ENCODE assay signal across 21 cellular contexts in genomic region chr3:106212658-106213222, GRCh38.
A peak's percentile ranks its signal among the peaks of the same experiment; 100 is the strongest.
DNase-seq lines count a peak whose midpoint lies in the region; ATAC-seq lines count a peak whose summit lies in the region.
"Had no signal": no experiment of that assay in that cellular context is flagged by ENCODE, and none has a peak within 500 bp of the region (broad histone marks: within the 10 kb centered on the region; RNA-seq: fewer than 3 reads in every experiment).

No MANE protein-coding gene starts in this region.

- H3K9me3 ChIP-seq in Karpas-422 (ENCODE audit: low read length) = no peaks in the 10 kb centered on the region
- H3K9me3 ChIP-seq: A549, heart right ventricle, neutrophil had no signal

- no peak overlapping the region for H3K9ac ChIP-seq in Karpas-422 (ENCODE audit: low read length)

- DNase-seq in activated CD4-positive, alpha-beta memory T cell treated with anti-CD3 and anti-CD28 coated beads for 36 hours = no peak
- no peak for DNase-seq in activated CD4-positive, alpha-beta memory T cell treated with anti-CD3 and anti-CD28 coated beads, Interleukin-2, amount 10 ng/mL, durations not matched to agents 7 days and 5 days
- peak; percentile 14 for DNase-seq in LoVo (ENCODE audit: low spot score)
- DNase-seq in fibroblast of peridontal ligament (ENCODE audit: extremely low read depth) = peak; percentile 51
- no peak for DNase-seq in stimulated activated effector memory CD8-positive, alpha-beta T cell treated with anti-CD3 and anti-CD28 coated beads, Interleukin-12 subunit alpha, Interleukin-12 subunit beta, amount 100 ng/mL, for 72 hours (ENCODE audit: low spot score in 2 of 2)
- no peak for DNase-seq in Karpas-422
- no peak for DNase-seq in NCI-H1092 (lab: John Stamatoyannopoulos, UW)
- DNase-seq: activated CD4-positive, alpha-beta T cell treated with anti-CD3 and anti-CD28 coated beads, Interleukin-2, amount 10 ng/mL, durations not matched to agents 7 days and 5 days; C1 segment of cervical spinal cord; heart right ventricle; NCI-H1417 treated with DMSO at 0.1 percent for 48 hours; NCI-H748 treated with DMSO at 0.1 percent for 48 hours; OCI-M1; SHP77; stimulated activated CD4-positive, alpha-beta T cell treated with anti-CD3 and anti-CD28 coated beads, Interleukin-4, amount 100 ng/mL, for 4 hours; substantia nigra had no signal

- no peak overlapping the region for H3K4me2 ChIP-seq in Karpas-422 (ENCODE audit: low read depth, low read length, poor library complexity, severe bottlenecking)
- H3K4me2 ChIP-seq: A549 had no signal

- peak; percentile 38 for ATAC-seq in stimulated activated effector memory CD8-positive, alpha-beta T cell treated with anti-CD3 and anti-CD28 coated beads, Interleukin-12 subunit alpha, Interleukin-12 subunit beta, amount 100 ng/mL, for 72 hours
- ATAC-seq in stimulated activated memory B cell treated with anti-CD40 and anti-IgM and Interleukin-4, amounts not matched to agents 10 μg/mL and 1 μg/mL and 100 μg/mL, for 72 hours = no peak
- ATAC-seq: A549, heart right ventricle had no signal

- H3K9me2 ChIP-seq in Karpas-422 (replicated peaks; ENCODE audit: insufficient read depth, low read length) = no peaks in the 10 kb centered on the region

- H3K36me3 Mint-ChIP-seq in activated CD4-positive, alpha-beta memory T cell treated with anti-CD3 and anti-CD28 coated beads for 36 hours = no peaks in the 10 kb centered on the region
- H3K36me3 Mint-ChIP-seq in activated CD4-positive, alpha-beta memory T cell treated with anti-CD3 and anti-CD28 coated beads, Interleukin-2, amount 10 ng/mL, durations not matched to agents 7 days and 5 days (ENCODE audit: low read depth) = peaks cover 19% of the 10 kb centered on the region
- H3K36me3 Mint-ChIP-seq in stimulated activated effector memory CD8-positive, alpha-beta T cell treated with anti-CD3 and anti-CD28 coated beads, Interleukin-12 subunit alpha, Interleukin-12 subunit beta, amount 100 ng/mL, for 72 hours = no peaks in the 10 kb centered on the region
- no peaks in the 10 kb centered on the region for H3K36me3 Mint-ChIP-seq in stimulated activated memory B cell treated with anti-CD40 and anti-IgM and Interleukin-4, amounts not matched to agents 10 μg/mL and 1 μg/mL and 100 μg/mL, for 72 hours
- H3K36me3 Mint-ChIP-seq: brain had no signal

- CTCF ChIA-PET in activated CD4-positive, alpha-beta memory T cell treated with anti-CD3 and anti-CD28 coated beads for 36 hours (lab: Charles Lee) = interaction anchor here (0.6 kb wide), 1 partner anchor 860 kb away, joined by 4 read pairs; no protein-coding TSS in a partner anchor
- CTCF ChIA-PET in activated CD4-positive, alpha-beta memory T cell treated with anti-CD3 and anti-CD28 coated beads, Interleukin-2, amount 10 ng/mL, durations not matched to agents 7 days and 5 days (lab: Charles Lee) = no interaction called here

- H3K79me2 ChIP-seq in Karpas-422 (ENCODE audit: low read length) = no peaks in the 10 kb centered on the region

- no peaks in the 10 kb centered on the region for H4K20me1 ChIP-seq in Karpas-422 (ENCODE audit: insufficient read depth, low read depth, low read length)

- H3K36me3 ChIP-seq in Karpas-422 (ENCODE audit: insufficient read depth, low read length) = no peaks in the 10 kb centered on the region; the same call in 1 of the 2 replicates
- H3K36me3 ChIP-seq: heart right ventricle, neutrophil had no signal

- H3K4me1 Mint-ChIP-seq in activated CD4-positive, alpha-beta memory T cell treated with anti-CD3 and anti-CD28 coated beads for 36 hours (ENCODE audit: low read depth) = peaks cover 57% of the 10 kb centered on the region
- H3K4me1 Mint-ChIP-seq in activated CD4-positive, alpha-beta memory T cell treated with anti-CD3 and anti-CD28 coated beads, Interleukin-2, amount 10 ng/mL, durations not matched to agents 7 days and 5 days = peaks cover 46% of the 10 kb centered on the region
- H3K4me1 Mint-ChIP-seq in stimulated activated effector memory CD8-positive, alpha-beta T cell treated with anti-CD3 and anti-CD28 coated beads, Interleukin-12 subunit alpha, Interleukin-12 subunit beta, amount 100 ng/mL, for 72 hours = peaks cover 34% of the 10 kb centered on the region
- peaks cover 14% of the 10 kb centered on the region for H3K4me1 Mint-ChIP-seq in stimulated activated memory B cell treated with anti-CD40 and anti-IgM and Interleukin-4, amounts not matched to agents 10 μg/mL and 1 μg/mL and 100 μg/mL, for 72 hours

- POLR2A ChIA-PET in activated CD4-positive, alpha-beta memory T cell treated with anti-CD3 and anti-CD28 coated beads for 36 hours (lab: Charles Lee) = interaction anchor here (0.6 kb wide), 1 partner anchor 344 kb away, joined by 3 read pairs; no protein-coding TSS in a partner anchor
- POLR2A ChIA-PET in activated CD4-positive, alpha-beta memory T cell treated with anti-CD3 and anti-CD28 coated beads, Interleukin-2, amount 10 ng/mL, durations not matched to agents 7 days and 5 days (lab: Charles Lee) = interaction anchor here (1.3 kb wide), 1 partner anchor 27 kb away, joined by 3 read pairs; no protein-coding TSS in a partner anchor

- H3K27me3 ChIP-seq in Karpas-422 (ENCODE audit: low read length) = no peaks in the 10 kb centered on the region
- H3K27me3 ChIP-seq: heart right ventricle, neutrophil had no signal

- H3K4me3 Mint-ChIP-seq in activated CD4-positive, alpha-beta memory T cell treated with anti-CD3 and anti-CD28 coated beads for 36 hours = no peak overlapping the region
- no peak overlapping the region for H3K4me3 Mint-ChIP-seq in activated CD4-positive, alpha-beta memory T cell treated with anti-CD3 and anti-CD28 coated beads, Interleukin-2, amount 10 ng/mL, durations not matched to agents 7 days and 5 days
- no peak overlapping the region for H3K4me3 Mint-ChIP-seq in stimulated activated effector memory CD8-positive, alpha-beta T cell treated with anti-CD3 and anti-CD28 coated beads, Interleukin-12 subunit alpha, Interleukin-12 subunit beta, amount 100 ng/mL, for 72 hours
- H3K4me3 Mint-ChIP-seq in stimulated activated memory B cell treated with anti-CD40 and anti-IgM and Interleukin-4, amounts not matched to agents 10 μg/mL and 1 μg/mL and 100 μg/mL, for 72 hours = no peak overlapping the region
- H3K4me3 Mint-ChIP-seq: activated CD4-positive, alpha-beta T cell treated with anti-CD3 and anti-CD28 coated beads, Interleukin-2, amount 10 ng/mL, durations not matched to agents 7 days and 5 days; activated naive CD4-positive, alpha-beta T cell treated with anti-CD3 and anti-CD28 coated beads, Interleukin-2, amount 50 U/mL, for 24 hours; brain had no signal

- no peak overlapping the region for H3K27ac ChIP-seq in Karpas-422 (ENCODE audit: low read length)
- H3K27ac ChIP-seq: A549, heart right ventricle, neutrophil had no signal

- H3K9me3 Mint-ChIP-seq in activated CD4-positive, alpha-beta memory T cell treated with anti-CD3 and anti-CD28 coated beads for 36 hours = no peaks in the 10 kb centered on the region
- peaks cover 17% of the 10 kb centered on the region for H3K9me3 Mint-ChIP-seq in activated CD4-positive, alpha-beta memory T cell treated with anti-CD3 and anti-CD28 coated beads, Interleukin-2, amount 10 ng/mL, durations not matched to agents 7 days and 5 days
- peaks cover 3% of the 10 kb centered on the region for H3K9me3 Mint-ChIP-seq in stimulated activated effector memory CD8-positive, alpha-beta T cell treated with anti-CD3 and anti-CD28 coated beads, Interleukin-12 subunit alpha, Interleukin-12 subunit beta, amount 100 ng/mL, for 72 hours
- peaks cover 4% of the 10 kb centered on the region for H3K9me3 Mint-ChIP-seq in stimulated activated memory B cell treated with anti-CD40 and anti-IgM and Interleukin-4, amounts not matched to agents 10 μg/mL and 1 μg/mL and 100 μg/mL, for 72 hours

- H3K27ac Mint-ChIP-seq in activated CD4-positive, alpha-beta memory T cell treated with anti-CD3 and anti-CD28 coated beads for 36 hours = peak overlapping the region; percentile 8
- no peak overlapping the region for H3K27ac Mint-ChIP-seq in activated CD4-positive, alpha-beta memory T cell treated with anti-CD3 and anti-CD28 coated beads, Interleukin-2, amount 10 ng/mL, durations not matched to agents 7 days and 5 days
- H3K27ac Mint-ChIP-seq in stimulated activated effector memory CD8-positive, alpha-beta T cell treated with anti-CD3 and anti-CD28 coated beads, Interleukin-12 subunit alpha, Interleukin-12 subunit beta, amount 100 ng/mL, for 72 hours = peak overlapping the region; percentile 23
- no peak overlapping the region for H3K27ac Mint-ChIP-seq in stimulated activated memory B cell treated with anti-CD40 and anti-IgM and Interleukin-4, amounts not matched to agents 10 μg/mL and 1 μg/mL and 100 μg/mL, for 72 hours
- H3K27ac Mint-ChIP-seq: activated CD4-positive, alpha-beta T cell treated with anti-CD3 and anti-CD28 coated beads, Interleukin-2, amount 10 ng/mL, durations not matched to agents 7 days and 5 days; activated naive CD4-positive, alpha-beta T cell treated with anti-CD3 and anti-CD28 coated beads, Interleukin-2, amount 50 U/mL, for 24 hours; brain had no signal

- H3K4me1 ChIP-seq in Karpas-422 (ENCODE audit: low read length) = peaks cover 9% of the 10 kb centered on the region
- H3K4me1 ChIP-seq: A549 had no signal

- no peaks in the 10 kb centered on the region for H3K27me3 Mint-ChIP-seq in activated CD4-positive, alpha-beta memory T cell treated with anti-CD3 and anti-CD28 coated beads for 36 hours
- no peaks in the 10 kb centered on the region for H3K27me3 Mint-ChIP-seq in activated CD4-positive, alpha-beta memory T cell treated with anti-CD3 and anti-CD28 coated beads, Interleukin-2, amount 10 ng/mL, durations not matched to agents 7 days and 5 days
- no peaks in the 10 kb centered on the region for H3K27me3 Mint-ChIP-seq in stimulated activated memory B cell treated with anti-CD40 and anti-IgM and Interleukin-4, amounts not matched to agents 10 μg/mL and 1 μg/mL and 100 μg/mL, for 72 hours
- H3K27me3 Mint-ChIP-seq: activated CD4-positive, alpha-beta T cell treated with anti-CD3 and anti-CD28 coated beads, Interleukin-2, amount 10 ng/mL, durations not matched to agents 7 days and 5 days; activated naive CD4-positive, alpha-beta T cell treated with anti-CD3 and anti-CD28 coated beads, Interleukin-2, amount 50 U/mL, for 24 hours; brain had no signal

- H2AFZ ChIP-seq in Karpas-422 (ENCODE audit: low read length) = no peak overlapping the region

- no peak overlapping the region for H3K4me3 ChIP-seq in Karpas-422 (ENCODE audit: low read length)
- H3K4me3 ChIP-seq: A549, heart right ventricle had no signal

- intact Hi-C loops in activated CD4-positive, alpha-beta memory T cell treated with anti-CD3 and anti-CD28 coated beads for 36 hours (cut with micrococcal nuclease) = loop anchor here (5.0 kb wide), 1 partner anchor 395 kb away; no protein-coding TSS in a partner anchor

Comparison
In these comparisons a context has a peak if more than half of its experiments do, and no peak if none do; other contexts are left out.
1. H3K27ac Mint-ChIP-seq: peak in activated CD4-positive, alpha-beta memory T cell treated with anti-CD3 and anti-CD28 coated beads for 36 hours (single experiment) and stimulated activated effector memory CD8-positive, alpha-beta T cell treated with anti-CD3 and anti-CD28 coated beads, Interleukin-12 subunit alpha, Interleukin-12 subunit beta, amount 100 ng/mL, for 72 hours (single experiment); none in activated CD4-positive, alpha-beta memory T cell treated with anti-CD3 and anti-CD28 coated beads, Interleukin-2, amount 10 ng/mL, durations not matched to agents 7 days and 5 days (single experiment) and stimulated activated memory B cell treated with anti-CD40 and anti-IgM and Interleukin-4, amounts not matched to agents 10 μg/mL and 1 μg/mL and 100 μg/mL, for 72 hours (single experiment).
2. DNase-seq: peak in LoVo (single experiment) and fibroblast of peridontal ligament (single experiment); none in activated CD4-positive, alpha-beta memory T cell treated with anti-CD3 and anti-CD28 coated beads for 36 hours (single experiment), activated CD4-positive, alpha-beta memory T cell treated with anti-CD3 and anti-CD28 coated beads, Interleukin-2, amount 10 ng/mL, durations not matched to agents 7 days and 5 days (single experiment), stimulated activated effector memory CD8-positive, alpha-beta T cell treated with anti-CD3 and anti-CD28 coated beads, Interleukin-12 subunit alpha, Interleukin-12 subunit beta, amount 100 ng/mL, for 72 hours (0 of 2), Karpas-422 (single experiment) and NCI-H1092 (single experiment).